8 cellular contexts compared by ENCODE assay signal in the genomic region with DNA sequence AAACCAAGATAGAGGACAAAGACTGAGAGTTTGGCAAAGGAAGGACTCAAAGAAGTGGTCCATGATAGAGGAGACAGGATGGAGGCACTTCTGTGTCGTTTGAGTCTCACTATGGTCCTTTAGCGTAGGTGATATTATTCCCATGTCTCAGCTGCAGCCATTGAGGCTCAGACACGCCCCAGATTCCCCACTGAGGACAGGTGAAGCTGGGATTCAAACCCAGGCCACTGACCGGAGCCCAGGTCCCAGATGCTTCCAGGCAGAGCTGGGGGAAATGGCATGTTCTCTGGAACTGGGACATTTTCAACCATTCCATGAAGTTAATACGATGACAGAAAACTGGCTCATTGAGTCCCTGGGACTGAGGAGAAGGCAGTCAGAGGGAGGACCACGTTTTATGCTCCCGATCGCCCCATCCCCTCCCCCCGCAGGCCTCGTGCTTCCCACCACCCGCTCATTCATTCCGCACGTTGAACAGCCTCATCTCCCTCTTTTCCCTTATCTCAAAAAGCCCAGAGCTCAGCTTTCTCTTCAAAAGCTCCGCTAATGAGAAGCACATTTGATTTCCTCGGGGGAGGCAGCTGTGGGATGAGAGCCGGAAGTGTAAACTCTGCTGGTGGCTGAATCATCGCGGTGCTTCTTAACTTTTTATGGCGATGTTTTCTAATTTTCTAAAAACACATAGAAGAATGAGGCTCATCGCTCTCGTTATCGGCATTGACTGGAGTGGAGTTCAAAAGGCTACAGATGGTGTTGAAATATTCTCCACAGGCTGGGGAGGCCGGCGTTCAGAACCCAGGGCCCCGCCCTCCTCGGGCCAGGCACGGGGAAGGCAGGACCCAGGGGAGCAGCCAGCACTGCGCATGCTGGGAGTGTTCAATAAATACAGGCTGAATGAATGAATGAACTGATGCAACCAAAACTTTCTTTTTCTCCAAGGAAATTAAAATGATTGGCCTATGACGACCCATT.
DNase-seq lines count a peak whose midpoint lies in the region; ATAC-seq and TF ChIP-seq lines count a peak whose summit lies in the region.

No MANE protein-coding gene starts in this region.

- H3K4me1 ChIP-seq in foreskin keratinocyte (peaks cover 14% of the 10 kb centered on the region), ovary (ENCODE audit: insufficient read depth) (peaks cover 2% of the 10 kb centered on the region)

- ATAC-seq in GM21737 (IDR thresholded peaks at IDR 0.05; ENCODE audit: unreplicated experiment) (peak; percentile 83), foreskin keratinocyte (peak; percentile 73), GM18502 (IDR thresholded peaks at IDR 0.05; ENCODE audit: poor library complexity, unreplicated experiment) (no peak), HG02970 (IDR thresholded peaks at IDR 0.05; ENCODE audit: low FRiP score, unreplicated experiment) (no peak)

- intact Hi-C loops in ovary (cut with DNase I), result no loop called here

- H3K27ac ChIP-seq in foreskin keratinocyte (peak overlapping the region; percentile 16), ovary (peak overlapping the region in 1 of 2 donors; percentile 59)

- no peak for TF ChIP-seq POLR2A in ovary (IDR thresholded peaks at IDR 0.05)

- TF ChIP-seq CTCF in foreskin keratinocyte (conservative IDR thresholded peaks at IDR 0.05) (no peak), ovary (IDR thresholded peaks at IDR 0.05) (no peak)

- H3K27me3 ChIP-seq in foreskin keratinocyte, result no peaks in the 10 kb centered on the region
- no peaks in the 10 kb centered on the region for H3K27me3 ChIP-seq in ovary

- WGBS in ovary, 3 donors, result 13% methylated on average over 29 of the region's 29 CpGs

- H3K9me3 ChIP-seq in ovary, result no peaks in the 10 kb centered on the region

- DNase-seq in CMK (ENCODE audit: low read depth) (peak; percentile 5), NCI-H2171 treated with DMSO at 0.1 percent for 48 hours (lab: John Stamatoyannopoulos, UW) (peak; percentile 73), foreskin keratinocyte (peak in 1 of 2 donors; percentile 50), ovary (peak; percentile 74 to 87 (median 77))
- DNase-seq in activated CD8-positive, alpha-beta memory T cell treated with anti-CD3 and anti-CD28 coated beads, Interleukin-2, amount 50 U/mL, for 48 hours, result peak; percentile 67

- TF ChIP-seq EP300 in ovary (IDR thresholded peaks at IDR 0.05), result no peak

- H3K4me3 ChIP-seq in ovary, result no peak overlapping the region

- H3K36me3 ChIP-seq in ovary, result no peaks in the 10 kb centered on the region

Comparison
In these comparisons a context has a peak if more than half of its experiments do, and no peak if none do; other contexts are left out.
1. ATAC-seq: peak in GM21737 (single experiment) and foreskin keratinocyte (single experiment); none in GM18502 (single experiment) and HG02970 (single experiment).